Comparison of ENCODE assay signal across 10 cellular contexts in genomic region chr12:2179953-2180736, GRCh38.
A peak's percentile ranks its signal among the peaks of the same experiment; 100 is the strongest.
DNase-seq lines count a peak whose midpoint lies in the region; ATAC-seq and TF ChIP-seq lines count a peak whose summit lies in the region.
"Had no signal": no experiment of that assay in that cellular context is flagged by ENCODE, and none has a peak within 500 bp of the region (broad histone marks: within the 10 kb centered on the region; RNA-seq: fewer than 3 reads in every experiment).

No MANE protein-coding gene starts in this region.

- H3K27me3 ChIP-seq in mammary epithelial cell (ENCODE audit: insufficient read depth, low read length), result no peaks in the 10 kb centered on the region
- H3K27me3 ChIP-seq in kidney epithelial cell (ENCODE audit: control insufficient read depth, insufficient read depth, low read length), result no peaks in the 10 kb centered on the region
- H3K27me3 ChIP-seq in stomach smooth muscle (ENCODE audit: control insufficient read depth in 1 of 2, insufficient read depth in 2 of 2, low read length in 2 of 2), result no peaks in the 10 kb centered on the region

- no peak overlapping the region for H3K4me3 ChIP-seq in mammary epithelial cell (replicated peaks in 1 of 3; ENCODE audit: insufficient read depth in 1 of 3, low read depth in 2 of 3, low read length in 3 of 3)
- H3K4me3 ChIP-seq in kidney epithelial cell (ENCODE audit: low read depth, low read length), result no peak overlapping the region
- peak overlapping the region in 1 of 2 donors; percentile 44 for H3K4me3 ChIP-seq in stomach smooth muscle (ENCODE audit: low read length in 2 of 2)

- peaks cover 12% of the 10 kb centered on the region for H3K4me1 ChIP-seq in mammary epithelial cell (ENCODE audit: insufficient read depth, low read length)
- H3K4me1 ChIP-seq in stomach smooth muscle (ENCODE audit: control insufficient read depth, insufficient read depth, low read length), result peaks cover 49% of the 10 kb centered on the region

- CTCF ChIA-PET in mammary epithelial cell (lab: Charles Lee; ENCODE audit: low non-redundant PET), result no interaction called here

- in situ Hi-C loops in mammary epithelial cell (cut with MboI; ENCODE audit: low sequenced_read_pairs in 2 of 2), result no loop called here

- DNase-seq in HCEC 1CT (peak; percentile 95), mammary epithelial cell (peak; percentile 80), kidney epithelial cell (ENCODE audit: low read depth) (peak; percentile 37), NCI-H524 (lab: John Stamatoyannopoulos, UW) (no peak)
- DNase-seq in activated naive CD4-positive, alpha-beta T cell treated with Interleukin-2 at 50 U/mL for 16 hours, result no peak
- DNase-seq: activated effector memory CD4-positive, alpha-beta T cell treated with Interleukin-2 at 50 U/mL for 16 hours; naive B cell had no signal

- no peak for ATAC-seq in HG03342 (IDR thresholded peaks at IDR 0.05; ENCODE audit: unreplicated experiment)
- no peak for ATAC-seq in GM21717 (IDR thresholded peaks at IDR 0.05; ENCODE audit: unreplicated experiment)

- H4K20me1 ChIP-seq in mammary epithelial cell (ENCODE audit: insufficient read depth, low read length), result no peaks in the 10 kb centered on the region

- H3K9ac ChIP-seq in mammary epithelial cell (ENCODE audit: insufficient read depth, low read length) (no peak overlapping the region), stomach smooth muscle (ENCODE audit: low read length in 2 of 2) (peak overlapping the region; percentile 14 to 42)

- H3K79me2 ChIP-seq in mammary epithelial cell (ENCODE audit: insufficient read depth, low read length), result no peaks in the 10 kb centered on the region

- no peak overlapping the region for H3K27ac ChIP-seq in mammary epithelial cell (ENCODE audit: insufficient read depth, low read depth, low read length)
- H3K27ac ChIP-seq in stomach smooth muscle (ENCODE audit: low read length), result peak overlapping the region; percentile 87

- dilution Hi-C loops in mammary epithelial cell (cut with HindIII; ENCODE audit: low sequenced_read_pairs), result no loop called here

- TF ChIP-seq CTCF in mammary epithelial cell (conservative IDR thresholded peaks at IDR 0.05 in 1 of 2, IDR thresholded peaks at IDR 0.05 in 1 of 2; ENCODE audit: extremely low read depth in 1 of 2, insufficient read depth in 1 of 2, low read depth in 1 of 2, low read length in 2 of 2) (no peak), kidney epithelial cell (IDR thresholded peaks at IDR 0.05; ENCODE audit: insufficient read depth, low read length, poor library complexity, severe bottlenecking) (no peak)

- H2AFZ ChIP-seq in mammary epithelial cell (ENCODE audit: low read depth, low read length), result peak overlapping the region; percentile 68

- H3K9me3 ChIP-seq in mammary epithelial cell (replicated peaks; ENCODE audit: insufficient read depth, low read length) (no peaks in the 10 kb centered on the region), stomach smooth muscle (ENCODE audit: control insufficient read depth in 2 of 2, low read length in 2 of 2) (no peaks in the 10 kb centered on the region)

- no peaks in the 10 kb centered on the region for H3K36me3 ChIP-seq in mammary epithelial cell (ENCODE audit: insufficient read depth, low read length)
- H3K36me3 ChIP-seq in kidney epithelial cell (ENCODE audit: control insufficient read depth, insufficient read depth, low read length), result no peaks in the 10 kb centered on the region
- peaks cover 2 to 3% of the 10 kb centered on the region in 2 donors for H3K36me3 ChIP-seq in stomach smooth muscle (ENCODE audit: control insufficient read depth in 2 of 2, insufficient read depth in 2 of 2, low read length in 2 of 2)

- no TSS peak for BruUV-seq in mammary epithelial cell (replicated peaks; lab: Mats Ljungman, UMichigan)

- H3K4me2 ChIP-seq in mammary epithelial cell (ENCODE audit: insufficient read depth, low read depth, low read length), result no peak overlapping the region

- 86% methylated on average over 8 of the region's 9 CpGs for WGBS in mammary epithelial cell (ENCODE audit: low coverage, missing lambda C conversion rate)

- intact Hi-C loops in mammary epithelial cell (cut with micrococcal nuclease), result loop anchor here (10.0 kb wide), 1 partner anchor 215 kb away; no protein-coding TSS in a partner anchor

Comparison
In these comparisons a context has a peak if more than half of its experiments do, and no peak if none do; other contexts are left out.
1. DNase-seq: peak in HCEC 1CT (single experiment), mammary epithelial cell (single experiment) and kidney epithelial cell (single experiment); none in activated naive CD4-positive, alpha-beta T cell treated with Interleukin-2 at 50 U/mL for 16 hours (single experiment) and NCI-H524 (0 of 2).